In genomic region chrX:47146936-47147859, GRCh38 we compare ENCODE assay signal across 9 cellular contexts. TPM values are rescaled to one million over a fixed set of nuclear protein-coding genes. Genes with fewer than 3 reads are reported as not detected.
DNase-seq lines count a peak whose midpoint lies in the region; ATAC-seq and TF ChIP-seq lines count a peak whose summit lies in the region.
"Had no signal": no experiment of that assay in that cellular context is flagged by ENCODE, and none has a peak within 500 bp of the region (broad histone marks: within the 10 kb centered on the region; RNA-seq: fewer than 3 reads in every experiment).

No MANE protein-coding gene starts in this region.

- H3K9me3 Mint-ChIP-seq in CD8-positive, alpha-beta memory T cell: peaks cover 0 to 2% (median 0%) of the 10 kb centered on the region in 5 donors

- TF ChIP-seq CTCF in Loucy (conservative IDR thresholded peaks at IDR 0.05; ENCODE audit: low read length) (no peak), neural cell (IDR thresholded peaks at IDR 0.05; ENCODE audit: poor library complexity, severe bottlenecking) (no peak)

- H3K9me2 ChIP-seq in Loucy (replicated peaks; ENCODE audit: low read depth, low read length): no peaks in the 10 kb centered on the region
- H3K9me2 ChIP-seq in neural cell (ENCODE audit: insufficient read depth, low read length): no peaks in the 10 kb centered on the region

- H3K4me3 ChIP-seq in CD8-positive, alpha-beta memory T cell (ENCODE audit: low read length): no peak overlapping the region
- H3K4me3 ChIP-seq in Loucy (ENCODE audit: low read length, poor library complexity, severe bottlenecking): peak overlapping the region; percentile 93
- H3K4me3 ChIP-seq in neural cell (ENCODE audit: low read length): peak overlapping the region; percentile 79

- peak overlapping the region; percentile 13 to 99 (median 61) for H3K4me3 Mint-ChIP-seq in CD8-positive, alpha-beta memory T cell

- peak overlapping the region; percentile 87 for H3K4me2 ChIP-seq in Loucy (ENCODE audit: low read depth, low read length, poor library complexity, severe bottlenecking)
- H3K4me2 ChIP-seq in neural cell (ENCODE audit: low read length): no peak overlapping the region

- H3K79me2 ChIP-seq in Loucy (ENCODE audit: insufficient read depth, low read length) (peaks cover 88% of the 10 kb centered on the region), neural cell (replicated peaks; ENCODE audit: insufficient read depth, low read length) (peaks cover 36% of the 10 kb centered on the region)

- H3K36me3 Mint-ChIP-seq in CD8-positive, alpha-beta memory T cell: peaks cover 0 to 46% (median 4%) of the 10 kb centered on the region in 3 donors

- POLR2A ChIA-PET in CD8-positive, alpha-beta memory T cell (lab: Charles Lee): no interaction called here

- CTCF ChIA-PET in CD8-positive, alpha-beta memory T cell (lab: Charles Lee): no interaction called here

- H4K20me1 ChIP-seq in Loucy (ENCODE audit: insufficient read depth, low read length, poor library complexity, severe bottlenecking) (peaks cover 49% of the 10 kb centered on the region), neural cell (ENCODE audit: insufficient read depth) (peaks cover 3% of the 10 kb centered on the region)

- no peak for DNase-seq in CD8-positive, alpha-beta memory T cell
- DNase-seq in SIG-M5 treated with dmso at 0.1 percent for 504 hours (lab: John Stamatoyannopoulos, UW; ENCODE audit: unreplicated experiment) (no peak), hypothalamus (lab: John Stamatoyannopoulos, UW) (no peak), germinal center (ENCODE audit: low spot score) (no peak)
- DNase-seq: NCI-H187 treated with DMSO at 0.1 percent for 48 hours had no signal

- H3K36me3 ChIP-seq in CD8-positive, alpha-beta memory T cell (ENCODE audit: insufficient read depth, low read length): no peaks in the 10 kb centered on the region
- H3K36me3 ChIP-seq in Loucy (ENCODE audit: insufficient read depth, low read length): no peaks in the 10 kb centered on the region; the same call in 1 of the 2 replicates
- H3K36me3 ChIP-seq in neural cell (ENCODE audit: insufficient read depth, low read length): no peaks in the 10 kb centered on the region

- TF ChIP-seq EP300 in neural cell (conservative IDR thresholded peaks at IDR 0.05; ENCODE audit: poor library complexity, severe bottlenecking): no peak

- peak overlapping the region in 5 of 8 donors; percentile 32 to 68 (median 53) for H3K27ac Mint-ChIP-seq in CD8-positive, alpha-beta memory T cell

- peaks cover 27 to 60% (median 35%) of the 10 kb centered on the region in 3 donors for H3K4me1 Mint-ChIP-seq in CD8-positive, alpha-beta memory T cell

- no peaks in the 10 kb centered on the region for H3K9me3 ChIP-seq in CD8-positive, alpha-beta memory T cell (ENCODE audit: low read length)
- H3K9me3 ChIP-seq in Loucy (ENCODE audit: insufficient read depth, low read depth, low read length): no peaks in the 10 kb centered on the region
- no peaks in the 10 kb centered on the region for H3K9me3 ChIP-seq in neural cell (ENCODE audit: low read length)

- no peaks in the 10 kb centered on the region for H3F3A ChIP-seq in Loucy (ENCODE audit: low read depth)
- H3F3A ChIP-seq in neural cell (ENCODE audit: insufficient read depth, low read length, poor library complexity, severe bottlenecking): no peaks in the 10 kb centered on the region

- H3K27me3 ChIP-seq in CD8-positive, alpha-beta memory T cell (ENCODE audit: insufficient read depth, low read length, poor library complexity, severe bottlenecking): no peaks in the 10 kb centered on the region
- H3K27me3 ChIP-seq in Loucy (ENCODE audit: insufficient read depth, low read length, poor library complexity, severe bottlenecking): no peaks in the 10 kb centered on the region
- no peaks in the 10 kb centered on the region for H3K27me3 ChIP-seq in neural cell (ENCODE audit: insufficient read depth, low read depth, low read length)

- peaks cover 0 to 5% of the 10 kb centered on the region in 2 donors for H3K27me3 Mint-ChIP-seq in CD8-positive, alpha-beta memory T cell

- H3K9ac ChIP-seq in Loucy (ENCODE audit: low read depth, low read length, poor library complexity, severe bottlenecking) (peak overlapping the region; percentile 94), neural cell (ENCODE audit: low read length) (peak overlapping the region; percentile 98)

- ATAC-seq in GM19328 (IDR thresholded peaks at IDR 0.05; ENCODE audit: unreplicated experiment): no peak

- no peak overlapping the region for H2AFZ ChIP-seq in Loucy (ENCODE audit: low read length)
- H2AFZ ChIP-seq in neural cell (ENCODE audit: low read depth, low read length): no peak overlapping the region

- no peak overlapping the region for H3K27ac ChIP-seq in CD8-positive, alpha-beta memory T cell (ENCODE audit: low read depth, low read length)
- H3K27ac ChIP-seq in cingulate gyrus (ENCODE audit: low read depth, low read length) (peak overlapping the region; percentile 21), neural cell (ENCODE audit: low read length) (no peak overlapping the region)

- H3K4me1 ChIP-seq in CD8-positive, alpha-beta memory T cell (ENCODE audit: insufficient read depth, low read length): peaks cover 6% of the 10 kb centered on the region
- peaks cover 8% of the 10 kb centered on the region for H3K4me1 ChIP-seq in Loucy (ENCODE audit: insufficient read depth, low read length, poor library complexity, severe bottlenecking)

- no peak for TF ChIP-seq RAD21 in neural cell (conservative IDR thresholded peaks at IDR 0.05)

TF ChIP-seq in neural cell, 6 proteins besides CTCF, POLR2A, EP300 and RAD21:
- no peak for TF ChIP-seq POLR2AphosphoS5 (IDR thresholded peaks at IDR 0.05)
- TF ChIP-seq EZH2 (IDR thresholded peaks at IDR 0.05; ENCODE audit: borderline replicate concordance, insufficient read depth, low read length, poor library complexity, severe bottlenecking): no peak
- no peak for TF ChIP-seq MXI1 (conservative IDR thresholded peaks at IDR 0.05; ENCODE audit: poor library complexity, severe bottlenecking)

RNA-seq across cellular contexts. Expression of gene RBM10, which starts 2.2 kb away (rescaled TPM):
- 10 to 100 TPM; 74.5 to 74.8 TPM for total RNA-seq in CD8-positive, alpha-beta memory T cell
- 37.8 TPM for polyA plus RNA-seq in CD8-positive, alpha-beta memory T cell
- 53.1 and 64.9 TPM in 2 replicates for polyA plus RNA-seq in neural cell
- polyA minus RNA-seq in neural cell: 63.9 and 75.5 TPM in 2 replicates

RNA-seq across cellular contexts. Expression of gene NDUFB11, which starts 2.7 kb away (rescaled TPM):
- 10 to 100 TPM; 93.5 to 95.0 TPM for total RNA-seq in CD8-positive, alpha-beta memory T cell
- 169 TPM for polyA plus RNA-seq in CD8-positive, alpha-beta memory T cell
- 184 and 195 TPM in 2 replicates for polyA plus RNA-seq in neural cell
- 53.6 and 67.1 TPM in 2 replicates for polyA minus RNA-seq in neural cell

RNA-seq across cellular contexts. Expression of gene UBA1, which starts 46.4 kb away (rescaled TPM):
- total RNA-seq in CD8-positive, alpha-beta memory T cell: 100 to 1,000 TPM; 225 to 234 TPM
- polyA plus RNA-seq in CD8-positive, alpha-beta memory T cell: 178 TPM
- polyA plus RNA-seq in neural cell: 132 and 150 TPM in 2 replicates
- 191 and 195 TPM in 2 replicates for polyA minus RNA-seq in neural cell
